Comparison of ENCODE assay signal across 8 cellular contexts in the genomic region with DNA sequence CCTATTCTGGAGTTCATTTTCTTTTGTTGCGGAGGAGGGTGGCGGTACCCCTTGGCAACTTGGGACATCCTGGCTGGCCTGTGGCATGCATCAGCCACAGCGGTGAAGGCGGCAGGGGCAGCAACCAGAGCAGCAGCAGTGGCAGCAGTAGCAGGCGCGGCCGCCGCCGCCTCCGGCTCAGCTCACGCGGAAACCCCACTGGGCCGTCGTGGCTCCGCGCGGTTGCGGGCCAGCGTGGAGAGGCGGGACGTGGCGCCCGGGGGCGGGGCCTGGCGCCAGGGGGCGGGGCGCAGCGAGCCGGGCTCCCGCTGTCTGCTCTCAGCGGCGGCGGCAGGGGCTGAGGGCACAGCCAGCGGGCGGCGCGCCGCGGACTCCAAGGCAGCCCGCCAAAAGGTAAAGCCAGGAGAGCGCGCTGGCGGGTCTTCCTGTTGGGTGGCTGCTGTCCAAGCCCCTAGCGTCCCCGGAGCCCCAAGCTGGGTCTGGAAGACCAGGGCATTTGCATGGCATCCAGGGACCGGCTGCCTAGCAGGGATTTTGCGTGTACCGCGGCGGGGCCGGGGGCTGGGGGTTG.
A peak's percentile ranks its signal among the peaks of the same experiment; 100 is the strongest.
DNase-seq lines count a peak whose midpoint lies in the region; ATAC-seq and TF ChIP-seq lines count a peak whose summit lies in the region.

No MANE protein-coding gene starts in this region.

- in situ Hi-C loops in GM13976 (cut with MboI; ENCODE audit: low sequenced_read_pairs, unreplicated experiment): no loop called here

- H3K4me3 Mint-ChIP-seq in CD4-positive, alpha-beta memory T cell: no peak overlapping the region
- H3K4me3 Mint-ChIP-seq in activated CD8-positive, alpha-beta T cell treated with anti-CD3 and anti-CD28 coated beads, Interleukin-2, amount 10 ng/mL, durations not matched to agents 7 days and 5 days: no peak overlapping the region

- H3K27me3 Mint-ChIP-seq in CD4-positive, alpha-beta memory T cell: peaks cover 6 to 16% of the 10 kb centered on the region in 2 donors
- peaks cover 22% of the 10 kb centered on the region for H3K27me3 Mint-ChIP-seq in activated CD8-positive, alpha-beta T cell treated with anti-CD3 and anti-CD28 coated beads, Interleukin-2, amount 10 ng/mL, durations not matched to agents 7 days and 5 days (ENCODE audit: low read depth)

- intact Hi-C loops in esophagus squamous epithelium (cut with DNase I): no loop called here
- intact Hi-C loops in CD4-positive, alpha-beta memory T cell (cut with micrococcal nuclease): no loop called here

- no peaks in the 10 kb centered on the region for H3K36me3 ChIP-seq in esophagus squamous epithelium
- no peaks in the 10 kb centered on the region for H3K36me3 ChIP-seq in CD4-positive, alpha-beta memory T cell (ENCODE audit: insufficient read depth, low read length)

- H3K27ac ChIP-seq in esophagus squamous epithelium: peak overlapping the region in 2 of 4 donors; percentile 44 to 61
- H3K27ac ChIP-seq in CD4-positive, alpha-beta memory T cell (ENCODE audit: low read depth, low read length): no peak overlapping the region

- DNase-seq in GM13976 (ENCODE audit: low spot score) (peak; percentile 19), NCI-H526 (lab: John Stamatoyannopoulos, UW) (peak; percentile 25 to 79), esophagus squamous epithelium (lab: John Stamatoyannopoulos, UW) (no peak), nucleus accumbens (lab: John Stamatoyannopoulos, UW) (peak in 42 of 56 donors; percentile 3 to 76 (median 40)), cerebellar cortex (ENCODE audit: low spot score) (no peak)
- DNase-seq in CD4-positive, alpha-beta memory T cell: no peak
- DNase-seq in activated CD8-positive, alpha-beta T cell treated with anti-CD3 and anti-CD28 coated beads, Interleukin-2, amount 10 ng/mL, durations not matched to agents 7 days and 5 days: no peak

- H3K4me1 Mint-ChIP-seq in CD4-positive, alpha-beta memory T cell: peaks cover 0 to 2% (median 0%) of the 10 kb centered on the region in 4 donors
- H3K4me1 Mint-ChIP-seq in activated CD8-positive, alpha-beta T cell treated with anti-CD3 and anti-CD28 coated beads, Interleukin-2, amount 10 ng/mL, durations not matched to agents 7 days and 5 days (ENCODE audit: low read depth): no peaks in the 10 kb centered on the region

- TF ChIP-seq CTCF in GM13976 (IDR thresholded peaks at IDR 0.05; ENCODE audit: borderline replicate concordance, control extremely low read depth, extremely low read depth, insufficient read depth, missing control alignments) (no peak), esophagus squamous epithelium (IDR thresholded peaks at IDR 0.05) (no peak)

- CTCF ChIA-PET in CD4-positive, alpha-beta memory T cell (lab: Charles Lee; ENCODE audit: partially characterized antibody): no interaction called here
- CTCF ChIA-PET in activated CD8-positive, alpha-beta T cell treated with anti-CD3 and anti-CD28 coated beads, Interleukin-2, amount 10 ng/mL, durations not matched to agents 7 days and 5 days (lab: Charles Lee): no interaction called here

- H3K9me3 ChIP-seq in esophagus squamous epithelium: no peaks in the 10 kb centered on the region
- H3K9me3 ChIP-seq in CD4-positive, alpha-beta memory T cell (ENCODE audit: control insufficient read depth in 1 of 2, low read length in 2 of 2): no peaks in the 10 kb centered on the region

- TF ChIP-seq POLR2A in esophagus squamous epithelium (IDR thresholded peaks at IDR 0.05): no peak

- H3K9me3 Mint-ChIP-seq in CD4-positive, alpha-beta memory T cell: peaks cover 0 to 15% (median 4%) of the 10 kb centered on the region in 8 donors
- H3K9me3 Mint-ChIP-seq in activated CD8-positive, alpha-beta T cell treated with anti-CD3 and anti-CD28 coated beads, Interleukin-2, amount 10 ng/mL, durations not matched to agents 7 days and 5 days (ENCODE audit: insufficient read depth): no peaks in the 10 kb centered on the region

- H3K27ac Mint-ChIP-seq in CD4-positive, alpha-beta memory T cell: no peak overlapping the region
- H3K27ac Mint-ChIP-seq in activated CD8-positive, alpha-beta T cell treated with anti-CD3 and anti-CD28 coated beads, Interleukin-2, amount 10 ng/mL, durations not matched to agents 7 days and 5 days: no peak overlapping the region

- H3K4me3 ChIP-seq in esophagus squamous epithelium: peak overlapping the region; percentile 38 to 72 (median 53)
- no peak overlapping the region for H3K4me3 ChIP-seq in CD4-positive, alpha-beta memory T cell (ENCODE audit: low read length in 2 of 2)

- no peaks in the 10 kb centered on the region for H3K36me3 Mint-ChIP-seq in CD4-positive, alpha-beta memory T cell
- H3K36me3 Mint-ChIP-seq in activated CD8-positive, alpha-beta T cell treated with anti-CD3 and anti-CD28 coated beads, Interleukin-2, amount 10 ng/mL, durations not matched to agents 7 days and 5 days (ENCODE audit: low read depth): no peaks in the 10 kb centered on the region

- H3K27me3 ChIP-seq in esophagus squamous epithelium: peaks cover 0 to 54% (median 0%) of the 10 kb centered on the region in 4 donors
- no peaks in the 10 kb centered on the region for H3K27me3 ChIP-seq in CD4-positive, alpha-beta memory T cell (ENCODE audit: insufficient read depth, low read length)

- WGBS in esophagus squamous epithelium, 2 donors: 0 to 38% methylated on average over 2 to 5 of the region's 51 CpGs

- peaks cover 3 to 22% (median 5%) of the 10 kb centered on the region in 3 donors for H3K4me1 ChIP-seq in esophagus squamous epithelium
- H3K4me1 ChIP-seq in CD4-positive, alpha-beta memory T cell (ENCODE audit: insufficient read depth, low read length): no peaks in the 10 kb centered on the region

- POLR2A ChIA-PET in CD4-positive, alpha-beta memory T cell (lab: Charles Lee; ENCODE audit: partially characterized antibody): no interaction called here
- POLR2A ChIA-PET in activated CD8-positive, alpha-beta T cell treated with anti-CD3 and anti-CD28 coated beads, Interleukin-2, amount 10 ng/mL, durations not matched to agents 7 days and 5 days (lab: Charles Lee): no interaction called here

- no peak for ATAC-seq in activated CD8-positive, alpha-beta T cell treated with anti-CD3 and anti-CD28 coated beads, Interleukin-2, amount 10 ng/mL, durations not matched to agents 7 days and 5 days
- ATAC-seq in GM21717 (IDR thresholded peaks at IDR 0.05; ENCODE audit: unreplicated experiment): no peak

Comparison
In these comparisons a context has a peak if more than half of its experiments do, and no peak if none do; other contexts are left out.
1. DNase-seq: peak in GM13976 (single experiment), NCI-H526 (2 of 2) and nucleus accumbens (42 of 56); none in esophagus squamous epithelium (single experiment), CD4-positive, alpha-beta memory T cell (0 of 5), activated CD8-positive, alpha-beta T cell treated with anti-CD3 and anti-CD28 coated beads, Interleukin-2, amount 10 ng/mL, durations not matched to agents 7 days and 5 days (single experiment) and cerebellar cortex (single experiment).
2. H3K4me3 ChIP-seq: peak in esophagus squamous epithelium (4 of 4); none in CD4-positive, alpha-beta memory T cell (0 of 2).